ENCODE assay signal across 6 cellular contexts in the genomic region with DNA sequence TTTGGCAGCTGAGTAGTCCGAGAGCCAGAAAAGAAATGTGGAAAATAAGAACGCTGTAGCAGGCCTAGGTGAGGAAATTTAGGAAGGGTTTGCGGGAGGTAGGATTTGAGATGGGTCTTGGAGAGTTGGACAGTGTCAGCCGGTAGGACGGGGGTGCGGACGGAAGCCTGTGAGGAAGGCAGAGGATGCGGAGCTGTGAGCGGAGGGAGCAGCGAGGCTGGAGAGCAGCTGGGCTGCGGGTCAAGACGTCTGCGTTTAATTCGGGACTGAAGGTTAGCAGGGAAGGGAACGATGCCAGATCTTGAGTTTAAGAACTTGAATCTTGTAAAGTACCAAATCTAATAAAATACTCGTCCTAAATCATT. TPM values are rescaled to one million over a fixed set of nuclear protein-coding genes. Genes with fewer than 3 reads are reported as not detected.
DNase-seq lines count a peak whose midpoint lies in the region; TF ChIP-seq lines count a peak whose summit lies in the region.

No MANE protein-coding gene starts in this region.

- no peak for DNase-seq in Jurkat, Clone E6-1 (ENCODE audit: low read depth, low spot score)
- DNase-seq in ovary (peak in 4 of 5 donors; percentile 46 to 70 (median 54)), NCI-H2029 (lab: John Stamatoyannopoulos, UW) (no peak), COR-L47 (lab: John Stamatoyannopoulos, UW) (no peak)
- DNase-seq in stimulated activated CD4-positive, alpha-beta T cell treated with anti-CD3 and anti-CD28 coated beads, Interleukin-1b, Interleukin-23, amount 100 ng/mL, for 48 hours = no peak

- peaks cover 15% of the 10 kb centered on the region for H3K4me1 ChIP-seq in ovary (ENCODE audit: insufficient read depth)

- no peaks in the 10 kb centered on the region for H3K27me3 ChIP-seq in ovary

- H3K4me3 ChIP-seq in Jurkat, Clone E6-1 (ENCODE audit: low read length) = peak overlapping the region; percentile 55
- H3K4me3 ChIP-seq in ovary = peak overlapping the region; percentile 63

- H3K27ac ChIP-seq in cingulate gyrus (ENCODE audit: low read depth, low read length) (peak overlapping the region; percentile 88), ovary (peak overlapping the region in 1 of 2 donors; percentile 60)

- TF ChIP-seq CTCF in ovary (IDR thresholded peaks at IDR 0.05) = no peak

- no peak for TF ChIP-seq EP300 in ovary (IDR thresholded peaks at IDR 0.05)

- intact Hi-C loops in ovary (cut with DNase I) = no loop called here

- TF ChIP-seq POLR2A in ovary (IDR thresholded peaks at IDR 0.05) = no peak

- WGBS in ovary, 3 donors = 3 to 4% (median 3%) methylated on average over 16 of the region's 16 CpGs

- H3K9me3 ChIP-seq in ovary = no peaks in the 10 kb centered on the region

- no peaks in the 10 kb centered on the region for H3K36me3 ChIP-seq in ovary

RNA-seq across cellular contexts. Expression of gene TIGD3, which starts 0.7 kb away (rescaled TPM):
- polyA plus RNA-seq in Jurkat, Clone E6-1 (2012; ENCODE audit: insufficient read depth, insufficient read length) = 2.2 TPM
- under 1 TPM in 6 of 7 donors, not detected in 1; 0.11 to 0.72 (median 0.34) TPM for total RNA-seq in ovary
- polyA plus RNA-seq in ovary = under 1 TPM in 1 of 2 donors, not detected in 1; 0.31 TPM

RNA-seq across cellular contexts. Expression of gene DPF2, which starts 20.2 kb away (rescaled TPM):
- 82.0 TPM for polyA plus RNA-seq in Jurkat, Clone E6-1 (2012; ENCODE audit: insufficient read depth, insufficient read length)
- 10 to 100 TPM; 49.7 to 99.1 (median 85.4) TPM for total RNA-seq in ovary
- 10 to 100 TPM; 52.0 to 78.4 TPM for polyA plus RNA-seq in ovary

RNA-seq across cellular contexts. Expression of gene SLC25A45, which starts 28.6 kb away (rescaled TPM):
- polyA plus RNA-seq in Jurkat, Clone E6-1 (2012; ENCODE audit: insufficient read depth, insufficient read length) = 10.5 TPM
- total RNA-seq in ovary = 1 to 10 TPM; 3.2 to 8.7 (median 4.6) TPM
- 1 to 10 TPM; 2.7 to 3.4 TPM for polyA plus RNA-seq in ovary

RNA-seq across cellular contexts. Expression of gene FRMD8, which starts 32.6 kb away (rescaled TPM):
- 13.4 TPM for polyA plus RNA-seq in Jurkat, Clone E6-1 (2012; ENCODE audit: insufficient read depth, insufficient read length)
- 10 to 100 TPM; 21.2 to 41.7 (median 25.5) TPM for total RNA-seq in ovary
- polyA plus RNA-seq in ovary = 10 to 100 TPM in 1 of 2 donors, 1 to 10 TPM in 1; 4.3 to 15.8 TPM

RNA-seq across cellular contexts. Expression of gene CDC42EP2, which starts 39.2 kb away (rescaled TPM):
- not detected for polyA plus RNA-seq in Jurkat, Clone E6-1 (2012; ENCODE audit: insufficient read depth, insufficient read length)
- 10 to 100 TPM; 13.7 to 46.9 (median 20.1) TPM for total RNA-seq in ovary
- polyA plus RNA-seq in ovary = 1 to 10 TPM in 1 of 2 donors, under 1 TPM in 1; 0.48 to 8.0 TPM

Comparison
In these comparisons a context has a peak if more than half of its experiments do, and no peak if none do; other contexts are left out.
1. DNase-seq: peak in ovary (4 of 5); none in Jurkat, Clone E6-1 (single experiment), stimulated activated CD4-positive, alpha-beta T cell treated with anti-CD3 and anti-CD28 coated beads, Interleukin-1b, Interleukin-23, amount 100 ng/mL, for 48 hours (single experiment), NCI-H2029 (single experiment) and COR-L47 (single experiment).